30 cellular contexts compared by ENCODE assay signal in genomic region chr2:27255660-27256059, GRCh38. TPM values are rescaled to one million over a fixed set of nuclear protein-coding genes. Genes with fewer than 3 reads are reported as not detected.
DNase-seq lines count a peak whose midpoint lies in the region; ATAC-seq and TF ChIP-seq lines count a peak whose summit lies in the region.
"Had no signal": no experiment of that assay in that cellular context is flagged by ENCODE, and none has a peak within 500 bp of the region (broad histone marks: within the 10 kb centered on the region; RNA-seq: fewer than 3 reads in every experiment).

No MANE protein-coding gene starts in this region.

- DNase-seq in MCF 10A (ENCODE audit: unreplicated experiment) = peak; percentile 48
- no peak for DNase-seq in breast epithelium (ENCODE audit: low spot score in 2 of 2)
- DNase-seq in fibroblast of mammary gland (ENCODE audit: low read depth) = peak; percentile 55
- DNase-seq in NK-92 (lab: John Stamatoyannopoulos, UW; ENCODE audit: unreplicated experiment) = no peak
- no peak for DNase-seq in stimulated activated naive B cell treated with anti-CD40 and anti-IgM and Interleukin-4, amounts not matched to agents 10 μg/mL and 1 μg/mL and 100 μg/mL, for 72 hours
- DNase-seq: activated CD4-positive, alpha-beta T cell treated with anti-CD3 and anti-CD28 coated beads, Interleukin-2, amount 10 ng/mL, durations not matched to agents 7 days and 5 days; activated effector memory CD4-positive, alpha-beta T cell treated with Interleukin-2 at 50 U/mL for 16 hours; activated naive CD8-positive, alpha-beta T cell treated with anti-CD3 and anti-CD28 coated beads, Interleukin-2, amount 50 U/mL, for 24 hours; DMS153; effector CD8-positive, alpha-beta T cell; hippocampal formation; MG63; naive thymus-derived CD4-positive, alpha-beta T cell; NCI-H1436; NCI-H69; stimulated activated naive CD4-positive, alpha-beta T cell had no signal

- TF ChIP-seq CTCF in MCF 10A (IDR thresholded peaks at IDR 0.05; ENCODE audit: unreplicated experiment) = no peak
- no peak for TF ChIP-seq CTCF in breast epithelium (IDR thresholded peaks at IDR 0.05)
- no peak for TF ChIP-seq CTCF in fibroblast of mammary gland (conservative IDR thresholded peaks at IDR 0.05; ENCODE audit: control insufficient read depth, insufficient read depth, low read depth, low read length)

- no peaks in the 10 kb centered on the region for H3K9me3 ChIP-seq in breast epithelium
- H3K9me3 ChIP-seq: MG63, tibial nerve had no signal

- H3K9me3 Mint-ChIP-seq in MCF 10A (ENCODE audit: unreplicated experiment) = no peaks in the 10 kb centered on the region
- no peaks in the 10 kb centered on the region for H3K9me3 Mint-ChIP-seq in stimulated activated naive B cell treated with anti-CD40 and anti-IgM and Interleukin-4, amounts not matched to agents 10 μg/mL and 1 μg/mL and 100 μg/mL, for 72 hours
- H3K9me3 Mint-ChIP-seq: activated CD4-positive, alpha-beta T cell treated with anti-CD3 and anti-CD28 coated beads, Interleukin-2, amount 10 ng/mL, durations not matched to agents 7 days and 5 days; activated naive CD8-positive, alpha-beta T cell treated with anti-CD3 and anti-CD28 coated beads, Interleukin-2, amount 50 U/mL, for 24 hours; GM23338; memory B cell; naive thymus-derived CD4-positive, alpha-beta T cell; T-helper 1 cell treated with Interleukin-12 subunit alpha and Interleukin-12 subunit beta and Interleukin-4 antibody, amounts not matched to agents 30 μg/mL and 1 μg/mL, for 36 hours had no signal

- H3K27ac ChIP-seq in breast epithelium = no peak overlapping the region
- H3K27ac ChIP-seq in angular gyrus (ENCODE audit: low read depth, low read length) = peak overlapping the region; percentile 35
- H3K27ac ChIP-seq: 22Rv1, parathyroid adenoma, tibial nerve had no signal

- peaks cover 20% of the 10 kb centered on the region for H3K4me1 Mint-ChIP-seq in MCF 10A (ENCODE audit: insufficient read depth, unreplicated experiment)
- peaks cover 0 to 1% of the 10 kb centered on the region in 2 donors for H3K4me1 Mint-ChIP-seq in stimulated activated naive B cell treated with anti-CD40 and anti-IgM and Interleukin-4, amounts not matched to agents 10 μg/mL and 1 μg/mL and 100 μg/mL, for 72 hours
- H3K4me1 Mint-ChIP-seq: activated CD4-positive, alpha-beta T cell treated with anti-CD3 and anti-CD28 coated beads, Interleukin-2, amount 10 ng/mL, durations not matched to agents 7 days and 5 days; activated naive CD8-positive, alpha-beta T cell treated with anti-CD3 and anti-CD28 coated beads, Interleukin-2, amount 50 U/mL, for 24 hours; CD14-positive monocyte had no signal

- no peak overlapping the region for H3K4me3 ChIP-seq in breast epithelium
- H3K4me3 ChIP-seq in fibroblast of mammary gland (ENCODE audit: control insufficient read depth, low read depth, low read length) = no peak overlapping the region
- H3K4me3 ChIP-seq: GM23338, MG63, tibial nerve had no signal

- H3K36me3 ChIP-seq in breast epithelium = no peaks in the 10 kb centered on the region
- H3K36me3 ChIP-seq: MG63, tibial nerve had no signal

- no peak overlapping the region for H3K4me3 Mint-ChIP-seq in MCF 10A (ENCODE audit: unreplicated experiment)
- no peak overlapping the region for H3K4me3 Mint-ChIP-seq in stimulated activated naive B cell treated with anti-CD40 and anti-IgM and Interleukin-4, amounts not matched to agents 10 μg/mL and 1 μg/mL and 100 μg/mL, for 72 hours
- H3K4me3 Mint-ChIP-seq: activated CD4-positive, alpha-beta T cell treated with anti-CD3 and anti-CD28 coated beads, Interleukin-2, amount 10 ng/mL, durations not matched to agents 7 days and 5 days; activated naive CD8-positive, alpha-beta T cell treated with anti-CD3 and anti-CD28 coated beads, Interleukin-2, amount 50 U/mL, for 24 hours; GM23338; memory B cell; naive thymus-derived CD4-positive, alpha-beta T cell; T-helper 1 cell treated with Interleukin-12 subunit alpha and Interleukin-12 subunit beta and Interleukin-4 antibody, amounts not matched to agents 30 μg/mL and 1 μg/mL, for 36 hours had no signal

- H3K36me3 Mint-ChIP-seq in MCF 10A (ENCODE audit: insufficient read depth, unreplicated experiment) = no peaks in the 10 kb centered on the region
- no peaks in the 10 kb centered on the region for H3K36me3 Mint-ChIP-seq in stimulated activated naive B cell treated with anti-CD40 and anti-IgM and Interleukin-4, amounts not matched to agents 10 μg/mL and 1 μg/mL and 100 μg/mL, for 72 hours
- H3K36me3 Mint-ChIP-seq: memory B cell; naive thymus-derived CD4-positive, alpha-beta T cell had no signal

- TF ChIP-seq POLR2A in breast epithelium (IDR thresholded peaks at IDR 0.05) = no peak

- no peak overlapping the region for H3K27ac Mint-ChIP-seq in MCF 10A (ENCODE audit: low read depth, unreplicated experiment)
- H3K27ac Mint-ChIP-seq in stimulated activated naive B cell treated with anti-CD40 and anti-IgM and Interleukin-4, amounts not matched to agents 10 μg/mL and 1 μg/mL and 100 μg/mL, for 72 hours = no peak overlapping the region
- H3K27ac Mint-ChIP-seq: activated CD4-positive, alpha-beta T cell treated with anti-CD3 and anti-CD28 coated beads, Interleukin-2, amount 10 ng/mL, durations not matched to agents 7 days and 5 days; activated naive CD8-positive, alpha-beta T cell treated with anti-CD3 and anti-CD28 coated beads, Interleukin-2, amount 50 U/mL, for 24 hours; CD14-positive monocyte; GM23338; memory B cell; naive thymus-derived CD4-positive, alpha-beta T cell; T-helper 1 cell treated with Interleukin-12 subunit alpha and Interleukin-12 subunit beta and Interleukin-4 antibody, amounts not matched to agents 30 μg/mL and 1 μg/mL, for 36 hours had no signal

- ATAC-seq in HG03432 (IDR thresholded peaks at IDR 0.05; ENCODE audit: unreplicated experiment) = no peak
- ATAC-seq in GM21381 (IDR thresholded peaks at IDR 0.05; ENCODE audit: unreplicated experiment) = no peak
- ATAC-seq in stimulated activated naive B cell treated with anti-CD40 and anti-IgM and Interleukin-4, amounts not matched to agents 10 μg/mL and 1 μg/mL and 100 μg/mL, for 72 hours (replicated peaks) = no peak
- ATAC-seq: activated naive CD8-positive, alpha-beta T cell treated with anti-CD3 and anti-CD28 coated beads, Interleukin-2, amount 50 U/mL, for 24 hours; GM23338; HepG2; naive thymus-derived CD4-positive, alpha-beta T cell; sciatic nerve had no signal

- no peaks in the 10 kb centered on the region for H3K4me1 ChIP-seq in breast epithelium
- H3K4me1 ChIP-seq: parathyroid adenoma had no signal

- POLR2A ChIA-PET in MCF 10A (lab: Yijun Ruan, JAX) = interaction anchor here (0.6 to 1.1 kb wide), 2 partner anchors 10 to 142 kb away, joined by 3 to 4 read pairs; no protein-coding TSS in a partner anchor

- CTCF ChIA-PET in MCF 10A (lab: Yijun Ruan, JAX) = interaction anchor here (0.8 to 1.0 kb wide), 4 partner anchors 15 to 121 kb away, joined by 3 to 4 read pairs (median 3); partner anchors contain the start of gene PREB

- peaks cover 0 to 56% of the 10 kb centered on the region in 2 donors for H3K27me3 ChIP-seq in breast epithelium
- H3K27me3 ChIP-seq: MG63 had no signal

- H3K27me3 Mint-ChIP-seq in MCF 10A (ENCODE audit: insufficient read depth, unreplicated experiment) = peaks cover 15% of the 10 kb centered on the region
- peaks cover 58 to 69% of the 10 kb centered on the region in 2 donors for H3K27me3 Mint-ChIP-seq in stimulated activated naive B cell treated with anti-CD40 and anti-IgM and Interleukin-4, amounts not matched to agents 10 μg/mL and 1 μg/mL and 100 μg/mL, for 72 hours

- intact Hi-C loops in MCF 10A (cut with micrococcal nuclease) (no loop called here), breast epithelium (cut with DNase I; ENCODE audit: low total_unique reads) (no loop called here)

- BruUV-seq in MCF 10A (replicated peaks; lab: Mats Ljungman, UMichigan) = no TSS peak

RNA-seq across cellular contexts. Expression of gene SLC30A3, which starts 7.2 kb away (rescaled TPM):
- total RNA-seq in MCF 10A (2022) (not detected in 2 replicates), breast epithelium (under 1 TPM in 1 of 3 donors, not detected in 2; 0.33 TPM)
- total RNA-seq: fibroblast of villous mesenchyme, sciatic nerve had no signal

RNA-seq across cellular contexts. Expression of gene DNAJC5G, which starts 19.6 kb away (rescaled TPM):
- total RNA-seq in MCF 10A (2022) (not detected in 2 replicates), breast epithelium (not detected)
- total RNA-seq: activated CD4-positive, alpha-beta T cell treated with anti-CD3 and anti-CD28 coated beads, Interleukin-2, amount 10 ng/mL, durations not matched to agents 7 days and 5 days; fibroblast of villous mesenchyme; HepG2; kidney epithelial cell; naive thymus-derived CD4-positive, alpha-beta T cell; sciatic nerve had no signal

RNA-seq across cellular contexts. Expression of gene TRIM54, which starts 26.6 kb away (rescaled TPM):
- total RNA-seq in MCF 10A (2022) = not detected in 2 replicates
- total RNA-seq in breast epithelium = under 1 TPM in 2 of 3 donors, not detected in 1; 0.15 to 0.66 TPM
- total RNA-seq: activated CD4-positive, alpha-beta T cell treated with anti-CD3 and anti-CD28 coated beads, Interleukin-2, amount 10 ng/mL, durations not matched to agents 7 days and 5 days; fibroblast of villous mesenchyme; naive thymus-derived CD4-positive, alpha-beta T cell had no signal

RNA-seq across cellular contexts. Expression of gene CAD, which starts 38.5 kb away (rescaled TPM):
- total RNA-seq in MCF 10A (2022) (59.5 and 66.5 TPM in 2 replicates), breast epithelium (10 to 100 TPM; 15.5 to 33.4 (median 17.3) TPM)

RNA-seq across cellular contexts. Expression of gene SLC5A6, which starts 43.6 kb away (rescaled TPM):
- 25.9 and 26.9 TPM in 2 replicates for total RNA-seq in MCF 10A (2022)
- 10 to 100 TPM; 43.4 to 86.2 (median 84.9) TPM for total RNA-seq in breast epithelium

Comparison
In these comparisons a context has a peak if more than half of its experiments do, and no peak if none do; other contexts are left out.
1. DNase-seq: peak in MCF 10A (single experiment) and fibroblast of mammary gland (single experiment); none in breast epithelium (0 of 2), NK-92 (single experiment) and stimulated activated naive B cell treated with anti-CD40 and anti-IgM and Interleukin-4, amounts not matched to agents 10 μg/mL and 1 μg/mL and 100 μg/mL, for 72 hours (single experiment).